ENCODE assay signal across 25 cellular contexts in the genomic region with DNA sequence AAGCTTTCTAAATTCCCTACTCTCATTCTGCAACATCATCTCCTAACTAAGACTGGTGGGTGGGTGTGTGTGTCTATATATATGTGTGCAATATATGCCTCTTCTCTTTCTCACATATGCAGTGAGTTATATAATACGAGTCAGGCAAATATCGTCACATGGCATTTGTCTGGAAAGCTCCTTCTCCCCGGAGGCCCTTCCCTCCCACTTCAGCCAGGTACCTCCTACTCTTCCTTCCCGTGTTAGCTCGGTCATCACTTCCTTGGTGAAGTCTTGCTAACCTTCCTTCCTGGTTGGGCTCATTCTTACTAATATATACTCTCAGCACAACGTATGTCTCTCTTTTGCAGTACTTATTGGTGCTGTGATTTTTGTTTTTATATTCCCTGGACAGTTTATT.
"Had no signal": no experiment of that assay in that cellular context is flagged by ENCODE, and none has a peak within 500 bp of the region (broad histone marks: within the 10 kb centered on the region; RNA-seq: fewer than 3 reads in every experiment).

No MANE protein-coding gene starts in this region.

- H3K4me2 ChIP-seq: PC-9 had no signal

- H3K36me3 ChIP-seq: MG63, Peyer's patch, SJCRH30 had no signal

- H3K27me3 ChIP-seq: Peyer's patch, SJCRH30 had no signal

- H2AFZ ChIP-seq: PC-9 had no signal

- H3K4me3 ChIP-seq: MG63, PC-9, Peyer's patch, SJCRH30 had no signal

- ATAC-seq: HepG2, Right ventricle myocardium inferior, SK-N-SH treated with all-trans-retinoic acid at 6 μM for 48 hours had no signal

- H3K4me1 ChIP-seq: Peyer's patch had no signal

- H3K27ac ChIP-seq: PC-9, Peyer's patch, SJCRH30 had no signal

- H3K9me3 ChIP-seq: MG63, Peyer's patch, SJCRH30 had no signal

- DNase-seq: IMR-90, Karpas-422, KG1, MG63, NCI-H1092, NCI-H1105 treated with DMSO at 0.1 percent for 48 hours, NCI-H1417 treated with DMSO at 0.1 percent for 48 hours, NCI-H146, NCI-H1694 treated with DMSO at 0.1 percent for 48 hours, NCI-H1930, NCI-H2081, NCI-H2107, NCI-H2227 treated with DMSO at 0.1 percent for 48 hours, NCI-H446, NCI-H510A, NCI-H524 treated with DMSO at 0.1 percent for 48 hours, NCI-H69, NCI-H774, PC-9, Peyer's patch, SHP77 treated with DMSO at 0.1 percent for 48 hours, SJCRH30 had no signal
